8 cellular contexts compared by ENCODE assay signal in genomic region chr2:170972508-170973224, GRCh38. TPM values are rescaled to one million over a fixed set of nuclear protein-coding genes. Genes with fewer than 3 reads are reported as not detected.
DNase-seq lines count a peak whose midpoint lies in the region; ATAC-seq and TF ChIP-seq lines count a peak whose summit lies in the region.

No MANE protein-coding gene starts in this region.

- H3K4me3 ChIP-seq in left lung = peak overlapping the region in 1 of 2 donors; percentile 55

- H3K9me3 Mint-ChIP-seq in naive thymus-derived CD8-positive, alpha-beta T cell = no peaks in the 10 kb centered on the region

- H3K9me3 ChIP-seq in KOPT-K1 (ENCODE audit: insufficient read depth, low read length, poor library complexity, severe bottlenecking) = no peaks in the 10 kb centered on the region
- no peaks in the 10 kb centered on the region for H3K9me3 ChIP-seq in left lung

- H3K27ac ChIP-seq in KOPT-K1 (ENCODE audit: low read depth, low read length, poor library complexity, severe bottlenecking) (peak overlapping the region; percentile 66), left lung (no peak overlapping the region)

- H3K4me1 Mint-ChIP-seq in naive thymus-derived CD8-positive, alpha-beta T cell = peaks cover 4 to 10% (median 10%) of the 10 kb centered on the region in 4 donors

- no peak for ATAC-seq in naive thymus-derived CD8-positive, alpha-beta T cell
- ATAC-seq in GM19467 (IDR thresholded peaks at IDR 0.05; ENCODE audit: unreplicated experiment) = no peak
- ATAC-seq in left lung = no peak

- peaks cover 0 to 17% of the 10 kb centered on the region in 2 donors for H3K4me1 ChIP-seq in left lung

- H3K4me3 Mint-ChIP-seq in naive thymus-derived CD8-positive, alpha-beta T cell = peak overlapping the region; percentile 62 to 85 (median 72)

- POLR2A ChIA-PET in naive thymus-derived CD8-positive, alpha-beta T cell (lab: Charles Lee) = interaction anchor here (0.5 to 3.2 kb wide), 9 partner anchors 16 to 461 kb away, joined by 3 to 33 read pairs (median 4); partner anchors contain the start of genes DCAF17, GORASP2, METTL8 and TLK1

- no peaks in the 10 kb centered on the region for H3K27me3 Mint-ChIP-seq in naive thymus-derived CD8-positive, alpha-beta T cell

- DNase-seq in DMS53 treated with DMSO at 0.1 percent for 48 hours (lab: John Stamatoyannopoulos, UW; ENCODE audit: unreplicated experiment) (peak; percentile 69), astrocyte of the hippocampus (ENCODE audit: low read depth, low spot score) (peak; percentile 12), hepatic stellate cell (ENCODE audit: low spot score) (no peak), left lung (no peak), pons (ENCODE audit: low spot score) (no peak)
- DNase-seq in naive thymus-derived CD8-positive, alpha-beta T cell = no peak

- H3K27ac Mint-ChIP-seq in naive thymus-derived CD8-positive, alpha-beta T cell = peak overlapping the region in 8 of 10 donors; percentile 31 to 90 (median 62)

- H3K27me3 ChIP-seq in left lung = peaks cover 0 to 23% of the 10 kb centered on the region in 2 donors

- intact Hi-C loops in left lung (cut with DNase I) = loop anchor here in 1 of 2 donors (5.0 to 10.0 kb wide), 2 partner anchors 182 to 445 kb away; no protein-coding TSS in a partner anchor

- H3K36me3 ChIP-seq in KOPT-K1 (ENCODE audit: insufficient read depth, low read length) = peaks cover 16% of the 10 kb centered on the region
- peaks cover 0 to 7% of the 10 kb centered on the region in 2 donors for H3K36me3 ChIP-seq in left lung

- peaks cover 0 to 5% (median 0%) of the 10 kb centered on the region in 3 donors for H3K36me3 Mint-ChIP-seq in naive thymus-derived CD8-positive, alpha-beta T cell

- no peak for TF ChIP-seq CTCF in left lung (IDR thresholded peaks at IDR 0.05)

RNA-seq across cellular contexts. Expression of gene GORASP2, which starts 43.6 kb away (rescaled TPM):
- 10 to 100 TPM; 66.0 to 74.7 TPM for total RNA-seq in naive thymus-derived CD8-positive, alpha-beta T cell
- 10 to 100 TPM; 70.1 to 91.9 (median 89.2) TPM for polyA plus RNA-seq in naive thymus-derived CD8-positive, alpha-beta T cell
- total RNA-seq in left lung = 10 to 100 TPM; 80.7 to 84.4 TPM

Comparison
In these comparisons a context has a peak if more than half of its experiments do, and no peak if none do; other contexts are left out.
1. DNase-seq: peak in DMS53 treated with DMSO at 0.1 percent for 48 hours (single experiment) and astrocyte of the hippocampus (single experiment); none in naive thymus-derived CD8-positive, alpha-beta T cell (0 of 10), hepatic stellate cell (single experiment), left lung (0 of 2) and pons (single experiment).